Comparison of ENCODE assay signal across 8 cellular contexts in genomic region chr5:134543820-134544692, GRCh38.
DNase-seq lines count a peak whose midpoint lies in the region; ATAC-seq and TF ChIP-seq lines count a peak whose summit lies in the region.

No MANE protein-coding gene starts in this region.

- H2AFZ ChIP-seq in OCI-LY1 (ENCODE audit: low read length): no peak overlapping the region

- H3K4me3 ChIP-seq in OCI-LY1 (ENCODE audit: low read depth, low read length, poor library complexity, severe bottlenecking): peak overlapping the region; percentile 52
- no peak overlapping the region for H3K4me3 ChIP-seq in iPS-15b (ENCODE audit: low read depth, low read length)

- no peaks in the 10 kb centered on the region for H3K27me3 ChIP-seq in OCI-LY1 (ENCODE audit: insufficient read depth, low read length)
- H3K27me3 ChIP-seq in iPS-15b (ENCODE audit: control insufficient read depth, insufficient read depth, low read length): no peaks in the 10 kb centered on the region

- DNase-seq in dedifferentiated amniotic fluid mesenchymal stem cell (ENCODE audit: extremely low spot score) (no peak), foreskin melanocyte (no peak), NCI-H748 (lab: John Stamatoyannopoulos, UW; ENCODE audit: unreplicated experiment) (no peak), NCI-H2196 treated with DMSO at 0.1 percent for 48 hours (lab: John Stamatoyannopoulos, UW; ENCODE audit: unreplicated experiment) (no peak)

- no peaks in the 10 kb centered on the region for H3F3A ChIP-seq in OCI-LY1 (ENCODE audit: insufficient read depth, low read length)

- H4K20me1 ChIP-seq in OCI-LY1 (ENCODE audit: insufficient read depth, low read length): no peaks in the 10 kb centered on the region

- no peaks in the 10 kb centered on the region for H3K79me2 ChIP-seq in OCI-LY1 (ENCODE audit: insufficient read depth, low read length)

- no peaks in the 10 kb centered on the region for H3K9me3 ChIP-seq in OCI-LY1 (ENCODE audit: low read length)
- H3K9me3 ChIP-seq in iPS-15b (ENCODE audit: control insufficient read depth, insufficient read depth, low read length): no peaks in the 10 kb centered on the region

- ATAC-seq in GM18517 (IDR thresholded peaks at IDR 0.05; ENCODE audit: unreplicated experiment): peak; percentile 47
- ATAC-seq in GM21717 (IDR thresholded peaks at IDR 0.05; ENCODE audit: unreplicated experiment): peak; percentile 42

- H3K36me3 ChIP-seq in OCI-LY1 (ENCODE audit: insufficient read depth, low read length) (peaks cover 34% of the 10 kb centered on the region; the same call in 1 of the 2 replicates), iPS-15b (ENCODE audit: control insufficient read depth, insufficient read depth, low read length) (peaks cover 26% of the 10 kb centered on the region)

- H3K9me2 ChIP-seq in OCI-LY1 (ENCODE audit: low read depth, low read length): no peaks in the 10 kb centered on the region

- H3K4me1 ChIP-seq in OCI-LY1 (ENCODE audit: insufficient read depth, low read length, severe bottlenecking) (peaks cover 89% of the 10 kb centered on the region), iPS-15b (ENCODE audit: control insufficient read depth, insufficient read depth, low read length) (peaks cover 14% of the 10 kb centered on the region)

- H3K9ac ChIP-seq in OCI-LY1 (ENCODE audit: low read length): peak overlapping the region; percentile 69
- peak overlapping the region; percentile 24 for H3K9ac ChIP-seq in iPS-15b (ENCODE audit: low read depth, low read length)

- peak overlapping the region; percentile 65 for H3K4me2 ChIP-seq in OCI-LY1 (ENCODE audit: low read length)

- no peak for TF ChIP-seq CTCF in OCI-LY1 (IDR thresholded peaks at IDR 0.05; ENCODE audit: low read length)

- H3K27ac ChIP-seq in OCI-LY1 (ENCODE audit: low read depth, low read length, poor library complexity, severe bottlenecking): peak overlapping the region; percentile 98
